ENCODE assay signal across 13 cellular contexts in the genomic region with DNA sequence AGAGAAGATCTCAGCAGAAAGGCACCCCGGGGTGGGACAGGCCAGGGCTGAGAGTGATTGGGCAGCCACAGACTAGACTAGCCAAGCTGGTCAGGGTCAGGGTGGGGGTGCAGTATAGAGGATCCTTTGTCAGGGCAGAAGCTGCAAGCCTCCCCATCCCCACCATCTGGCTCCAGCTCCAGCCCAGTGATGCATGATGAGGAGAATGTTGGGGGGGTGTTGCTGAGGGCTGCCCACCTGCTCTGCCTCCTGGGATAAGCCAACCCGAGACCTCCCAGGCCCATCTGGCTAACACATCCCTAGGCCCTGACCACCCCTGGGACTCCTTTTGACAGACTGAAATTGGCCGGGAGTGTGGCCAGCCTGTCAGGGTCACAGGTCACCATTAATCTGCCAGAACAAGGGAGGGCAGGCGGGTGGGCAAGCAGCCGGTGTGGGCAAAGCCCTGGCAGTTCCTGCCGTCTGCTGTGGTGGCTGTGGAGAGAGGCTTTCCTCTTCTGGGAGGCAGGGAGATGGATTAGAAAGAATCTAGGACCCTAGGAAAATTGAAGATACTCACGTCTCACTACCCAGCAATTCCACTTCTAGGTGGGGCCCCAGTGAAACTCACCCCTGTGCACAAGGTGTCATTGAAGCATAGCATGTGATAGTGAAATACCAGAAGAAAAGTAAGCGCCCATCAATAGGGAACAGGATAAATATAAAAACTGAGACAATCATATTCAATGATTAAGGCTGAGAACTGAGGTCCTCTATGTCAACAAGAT. TPM values are rescaled to one million over a fixed set of nuclear protein-coding genes. Genes with fewer than 3 reads are reported as not detected.
A peak's percentile ranks its signal among the peaks of the same experiment; 100 is the strongest.
DNase-seq lines count a peak whose midpoint lies in the region; ATAC-seq, FAIRE-seq and TF ChIP-seq lines count a peak whose summit lies in the region.
"Had no signal": no experiment of that assay in that cellular context is flagged by ENCODE, and none has a peak within 500 bp of the region (broad histone marks: within the 10 kb centered on the region; RNA-seq: fewer than 3 reads in every experiment).

No MANE protein-coding gene starts in this region.

- H3K4me3 Mint-ChIP-seq in WTC11, result no peak overlapping the region
- H3K4me3 Mint-ChIP-seq: activated CD4-positive, alpha-beta T cell treated with anti-CD3 and anti-CD28 coated beads, Interleukin-2, amount 10 ng/mL, durations not matched to agents 24 days and 14 days had no signal

- ATAC-seq in HepG2, result peak; percentile 92
- no peak for ATAC-seq in right lobe of liver
- ATAC-seq in WTC11, result no peak
- ATAC-seq: upper lobe of right lung had no signal

- TF ChIP-seq CTCF in HepG2 (CRISPR knock-in tag; IDR thresholded peaks at IDR 0.05) (no peak), right lobe of liver (IDR thresholded peaks at IDR 0.05) (no peak), WTC11 (IDR thresholded peaks at IDR 0.05) (no peak)

- POLR2A ChIA-PET in HepG2 (lab: Yijun Ruan, JAX) (interaction anchor here (1.2 kb wide), 1 partner anchor 24 kb away, joined by 3 read pairs; the partner anchor contains the start of gene CBFA2T2), WTC11 (lab: Charles Lee) (no interaction called here)

- in situ Hi-C loops in HepG2 (cut with HindIII; ENCODE audit: extremely low pct_ligation_motif_present, low pct_unique_long_range_greater_than_20kb), result no loop called here

- peaks cover 8% of the 10 kb centered on the region for H3K4me1 Mint-ChIP-seq in WTC11
- H3K4me1 Mint-ChIP-seq: activated CD4-positive, alpha-beta T cell treated with anti-CD3 and anti-CD28 coated beads, Interleukin-2, amount 10 ng/mL, durations not matched to agents 24 days and 14 days had no signal

- no peaks in the 10 kb centered on the region for H3K79me2 ChIP-seq in HepG2 (ENCODE audit: insufficient read depth, low read length)

- WGBS in HepG2 (ENCODE audit: low lambda C conversion rate), result 13% methylated on average over 8 of the region's 8 CpGs
- 54% methylated on average over 4 of the region's 8 CpGs for WGBS in right lobe of liver (ENCODE audit: insufficient coverage, low coverage, low lambda C conversion rate, missing lambda C conversion rate)

- intact Hi-C loops in HepG2 (cut with micrococcal nuclease; ENCODE audit: unreplicated experiment), result loop anchor here (2.0 kb wide), 1 partner anchor 47 kb away; no protein-coding TSS in a partner anchor
- intact Hi-C loops in right lobe of liver (cut with DNase I), result loop anchor here in 1 of 2 donors (10.0 kb wide), 1 partner anchor 189 kb away; no protein-coding TSS in a partner anchor

- H3K9me3 ChIP-seq in HepG2 (ENCODE audit: low read length) (no peaks in the 10 kb centered on the region), right lobe of liver (no peaks in the 10 kb centered on the region)
- H3K9me3 ChIP-seq: upper lobe of right lung had no signal

- TF ChIP-seq RAD21 in HepG2 (CRISPR knock-in tag; IDR thresholded peaks at IDR 0.05), result no peak

- H3K27me3 Mint-ChIP-seq in WTC11 (ENCODE audit: low read depth), result peaks cover 42% of the 10 kb centered on the region
- H3K27me3 Mint-ChIP-seq: activated CD4-positive, alpha-beta T cell treated with anti-CD3 and anti-CD28 coated beads, Interleukin-2, amount 10 ng/mL, durations not matched to agents 24 days and 14 days had no signal

- H4K20me1 ChIP-seq in HepG2 (ENCODE audit: insufficient read depth, low read length), result no peaks in the 10 kb centered on the region

- H2AFZ ChIP-seq in HepG2 (ENCODE audit: low read length), result no peak overlapping the region

- H3K9me3 Mint-ChIP-seq in WTC11, result no peaks in the 10 kb centered on the region
- H3K9me3 Mint-ChIP-seq: activated CD4-positive, alpha-beta T cell treated with anti-CD3 and anti-CD28 coated beads, Interleukin-2, amount 10 ng/mL, durations not matched to agents 24 days and 14 days had no signal

- CTCF ChIA-PET in HepG2 (lab: Yijun Ruan, JAX; ENCODE audit: low intra/inter-chr PET ratio, low total read pairs) (no interaction called here), WTC11 (lab: Charles Lee) (interaction anchor here (0.7 to 1.0 kb wide), 2 partner anchors 8 to 188 kb away, joined by 4 to 5 read pairs; no protein-coding TSS in a partner anchor)

- no peak for TF ChIP-seq EP300 in HepG2 (IDR thresholded peaks at IDR 0.05; ENCODE audit: low read depth in 2 of 2, low read length in 2 of 2)
- no peak; the same call in 1 of the 2 replicates for TF ChIP-seq EP300 in HepG2 (CRISPR knock-in tag; IDR thresholded peaks at IDR 0.05; ENCODE audit: borderline replicate concordance)

- H3K27ac ChIP-seq in HepG2 (ENCODE audit: extremely low read length, insufficient read depth, low read length), result no peak overlapping the region
- H3K27ac ChIP-seq in right lobe of liver, result no peak overlapping the region
- H3K27ac ChIP-seq in angular gyrus (ENCODE audit: low read depth, low read length), result peak overlapping the region; percentile 91
- H3K27ac ChIP-seq: SK-N-MC, upper lobe of right lung had no signal

- no peaks in the 10 kb centered on the region for H3K36me3 Mint-ChIP-seq in WTC11

- H3K36me3 ChIP-seq in HepG2 (replicated peaks in 1 of 2; ENCODE audit: control insufficient read depth in 1 of 2, insufficient read depth in 2 of 2, low read length in 2 of 2) (no peaks in the 10 kb centered on the region), right lobe of liver (no peaks in the 10 kb centered on the region)
- H3K36me3 ChIP-seq: upper lobe of right lung had no signal

- peaks cover 43% of the 10 kb centered on the region for H3K4me1 ChIP-seq in HepG2 (ENCODE audit: insufficient read depth, low read length)
- H3K4me1 ChIP-seq in right lobe of liver, result no peaks in the 10 kb centered on the region
- H3K4me1 ChIP-seq: upper lobe of right lung had no signal

- no peak overlapping the region; a peak in 1 of 6 replicates for H3K4me3 ChIP-seq in HepG2 (replicated peaks in 1 of 3; ENCODE audit: insufficient read depth in 1 of 3, low read depth in 2 of 3, low read length in 3 of 3)
- H3K4me3 ChIP-seq in right lobe of liver, result no peak overlapping the region
- H3K4me3 ChIP-seq: SK-N-MC, upper lobe of right lung had no signal

- TF ChIP-seq POLR2A in HepG2 (IDR thresholded peaks at IDR 0.05; ENCODE audit: insufficient read depth in 1 of 2, low read depth in 2 of 2, low read length in 2 of 2) (no peak), right lobe of liver (IDR thresholded peaks at IDR 0.05) (no peak), H54 (IDR thresholded peaks at IDR 0.05; ENCODE audit: low read depth, low read length) (no peak)

- no TSS peak for BruUV-seq in HepG2 (replicated peaks; lab: Mats Ljungman, UMichigan)

- no peak overlapping the region for H3K9ac ChIP-seq in HepG2 (ENCODE audit: insufficient read depth, low read depth, low read length)

- no peak overlapping the region for H3K27ac Mint-ChIP-seq in WTC11
- H3K27ac Mint-ChIP-seq: activated CD4-positive, alpha-beta T cell treated with anti-CD3 and anti-CD28 coated beads, Interleukin-2, amount 10 ng/mL, durations not matched to agents 24 days and 14 days had no signal

- H3K27me3 ChIP-seq in HepG2 (ENCODE audit: control insufficient read depth in 1 of 2, insufficient read depth in 2 of 2, low read length in 2 of 2) (peaks cover 0 to 4% of the 10 kb centered on the region in 2 experiments; a peak in 1 of 5 replicates), right lobe of liver (no peaks in the 10 kb centered on the region)
- H3K27me3 ChIP-seq: upper lobe of right lung had no signal

- DNase-seq in HepG2 (ENCODE audit: low spot score) (peak; percentile 78), right lobe of liver (no peak), myocyte (ENCODE audit: low read depth) (peak; percentile 46), H54 (ENCODE audit: insufficient read length, low spot score) (no peak), WTC11 (ENCODE audit: low spot score) (no peak), NCI-H1105 treated with DMSO at 0.1 percent for 48 hours (lab: John Stamatoyannopoulos, UW) (no peak), LoVo (ENCODE audit: low spot score) (no peak)
- DNase-seq: activated CD4-positive, alpha-beta T cell treated with anti-CD3 and anti-CD28 coated beads, Interleukin-2, amount 10 ng/mL, durations not matched to agents 24 days and 14 days; activated gamma-delta T cell treated with Interleukin-2 at 50 U/mL for 16 hours; DND-41; upper lobe of right lung had no signal

- H3K4me2 ChIP-seq in HepG2 (ENCODE audit: low read depth, low read length), result peak overlapping the region; percentile 52

- no peak for FAIRE-seq in HepG2 (lab: Jason Lieb, UNC)
- FAIRE-seq in H54 (lab: Jason Lieb, UNC), result no peak

RNA-seq across cellular contexts. Expression of gene SNTA1, which starts 22.2 kb away (rescaled TPM):
- total RNA-seq in HepG2 (2016; rRNA removed; fragmentation: Illumina TruSeq; extraction: Trizol) (14.8 and 16.4 TPM in 2 replicates), right lobe of liver (10 to 100 TPM in 2 of 6 experiments, 1 to 10 TPM in 4; 6.5 to 13.3 (median 8.1) TPM), myocyte (35.6 and 35.8 TPM in 2 replicates), WTC11 (2021) (5.3 to 6.3 TPM (median 6.2 TPM) in 3 replicates)
- total RNA-seq in HepG2 (2016; cell fraction: cytosol; rRNA removed; fragmentation: Illumina TruSeq; extraction: Trizol; ENCODE audit: low read depth), result 21.1 and 21.6 TPM in 2 replicates
- 13.2 and 16.1 TPM in 2 replicates for total RNA-seq in HepG2 (2016; cell fraction: insoluble cytoplasmic fraction; rRNA removed; fragmentation: Illumina TruSeq; extraction: Trizol)
- total RNA-seq in HepG2 (2016; cell fraction: membrane; rRNA removed; fragmentation: Illumina TruSeq; extraction: Trizol), result 33.7 and 34.5 TPM in 2 replicates
- 7.4 and 8.0 TPM in 2 replicates for total RNA-seq in HepG2 (2016; cell fraction: nucleus; rRNA removed; fragmentation: Illumina TruSeq; extraction: Trizol)
- 18.3 and 21.2 TPM in 2 replicates for polyA plus RNA-seq in HepG2 (2011; rRNA removed)
- polyA plus RNA-seq in HepG2 (2011; cell fraction: cytosol; rRNA removed), result 18.9 and 24.9 TPM in 2 replicates
- polyA plus RNA-seq in HepG2 (2011; cell fraction: nucleus; rRNA removed), result 15.4 and 17.2 TPM in 2 replicates
- polyA plus RNA-seq in HepG2 (2012), result 9.0 and 11.0 TPM in 2 replicates
- polyA plus RNA-seq in HepG2 (2016; cell fraction: cytosol; fragmentation: Illumina TruSeq; extraction: Trizol; ENCODE audit: low read depth), result 26.2 and 27.1 TPM in 2 replicates
- 14.6 and 16.1 TPM in 2 replicates for polyA plus RNA-seq in HepG2 (2016; cell fraction: insoluble cytoplasmic fraction; fragmentation: Illumina TruSeq; extraction: Trizol; ENCODE audit: low read depth)
- polyA plus RNA-seq in HepG2 (2016; cell fraction: membrane; fragmentation: Illumina TruSeq; extraction: Trizol; ENCODE audit: low read depth), result 32.9 and 35.0 TPM in 2 replicates
- 13.5 and 15.1 TPM in 2 replicates for polyA plus RNA-seq in HepG2 (2016; cell fraction: nucleus; fragmentation: Illumina TruSeq; extraction: Trizol; ENCODE audit: insufficient read depth, low read depth)
- polyA minus RNA-seq in HepG2 (2011; rRNA and poly(A)+ RNA removed; ENCODE audit: low replicate concordance), result 11.3 and 23.6 TPM in 2 replicates
- 10.6 and 10.7 TPM in 2 replicates for polyA minus RNA-seq in HepG2 (2011; cell fraction: cytosol; rRNA and poly(A)+ RNA removed)
- polyA minus RNA-seq in HepG2 (2011; cell fraction: nucleus; rRNA and poly(A)+ RNA removed), result 3.6 and 4.5 TPM in 2 replicates
- polyA plus RNA-seq in myocyte (2012), result 25.5 TPM

RNA-seq across cellular contexts. Expression of gene CBFA2T2, which starts 24.2 kb away (rescaled TPM):
- 6.3 and 7.3 TPM in 2 replicates for total RNA-seq in HepG2 (2016; rRNA removed; fragmentation: Illumina TruSeq; extraction: Trizol)
- 25.1 and 25.7 TPM in 2 replicates for total RNA-seq in HepG2 (2016; cell fraction: cytosol; rRNA removed; fragmentation: Illumina TruSeq; extraction: Trizol; ENCODE audit: low read depth)
- 6.0 and 6.8 TPM in 2 replicates for total RNA-seq in HepG2 (2016; cell fraction: insoluble cytoplasmic fraction; rRNA removed; fragmentation: Illumina TruSeq; extraction: Trizol)
- 9.8 and 12.2 TPM in 2 replicates for total RNA-seq in HepG2 (2016; cell fraction: membrane; rRNA removed; fragmentation: Illumina TruSeq; extraction: Trizol)
- total RNA-seq in HepG2 (2016; cell fraction: nucleus; rRNA removed; fragmentation: Illumina TruSeq; extraction: Trizol), result 7.8 and 8.4 TPM in 2 replicates
- 20.8 and 21.2 TPM in 2 replicates for polyA plus RNA-seq in HepG2 (2011; rRNA removed)
- polyA plus RNA-seq in HepG2 (2011; cell fraction: cytosol; rRNA removed), result 13.2 and 14.1 TPM in 2 replicates
- polyA plus RNA-seq in HepG2 (2011; cell fraction: nucleus; rRNA removed), result 31.7 and 33.2 TPM in 2 replicates
- 10.5 and 11.1 TPM in 2 replicates for polyA plus RNA-seq in HepG2 (2012)
- 1.3 and 2.1 TPM in 2 replicates for polyA plus RNA-seq in HepG2 (2016; cell fraction: cytosol; fragmentation: Illumina TruSeq; extraction: Trizol; ENCODE audit: low read depth)
- polyA plus RNA-seq in HepG2 (2016; cell fraction: insoluble cytoplasmic fraction; fragmentation: Illumina TruSeq; extraction: Trizol; ENCODE audit: low read depth), result 8.7 and 11.6 TPM in 2 replicates
- polyA plus RNA-seq in HepG2 (2016; cell fraction: membrane; fragmentation: Illumina TruSeq; extraction: Trizol; ENCODE audit: low read depth), result 4.1 and 4.7 TPM in 2 replicates
- polyA plus RNA-seq in HepG2 (2016; cell fraction: nucleus; fragmentation: Illumina TruSeq; extraction: Trizol; ENCODE audit: insufficient read depth, low read depth), result 20.8 and 24.2 TPM in 2 replicates
- polyA minus RNA-seq in HepG2 (2011; rRNA and poly(A)+ RNA removed; ENCODE audit: low replicate concordance), result 20.8 and 48.6 TPM in 2 replicates
- 24.4 TPM in 2 replicates for polyA minus RNA-seq in HepG2 (2011; cell fraction: cytosol; rRNA and poly(A)+ RNA removed)
- 17.0 and 21.1 TPM in 2 replicates for polyA minus RNA-seq in HepG2 (2011; cell fraction: nucleus; rRNA and poly(A)+ RNA removed)
- total RNA-seq in right lobe of liver, result 1 to 10 TPM; 4.5 to 7.3 (median 5.6) TPM
- total RNA-seq in myocyte, result 12.4 and 14.3 TPM in 2 replicates
- polyA plus RNA-seq in myocyte (2012), result 9.4 TPM
- total RNA-seq in WTC11 (2021), result 22.1 to 23.8 TPM (median 23.5 TPM) in 3 replicates

Comparison
In these comparisons a context has a peak if more than half of its experiments do, and no peak if none do; other contexts are left out.
1. DNase-seq: peak in HepG2 (single experiment) and myocyte (single experiment); none in right lobe of liver (0 of 3), H54 (single experiment), WTC11 (single experiment), NCI-H1105 treated with DMSO at 0.1 percent for 48 hours (single experiment) and LoVo (single experiment).
2. Of the 50 proteins assayed by ChIP-seq in both HepG2 and WTC11: peak only in HepG2: NR2C2 and ZNF281; only in WTC11: none; in both: none; in neither: 48.